Comparison of ENCODE assay signal across 11 cellular contexts in genomic region chr3:104437891-104438290, GRCh38.
A peak's percentile ranks its signal among the peaks of the same experiment; 100 is the strongest.
DNase-seq lines count a peak whose midpoint lies in the region; ATAC-seq and TF ChIP-seq lines count a peak whose summit lies in the region.
"Had no signal": no experiment of that assay in that cellular context is flagged by ENCODE, and none has a peak within 500 bp of the region (broad histone marks: within the 10 kb centered on the region; RNA-seq: fewer than 3 reads in every experiment).

No MANE protein-coding gene starts in this region.

- H2AFZ ChIP-seq in mammary epithelial cell (ENCODE audit: low read depth, low read length): peak overlapping the region; percentile 13
- no peak overlapping the region for H2AFZ ChIP-seq in PC-9

- no peaks in the 10 kb centered on the region for H3K27me3 ChIP-seq in mammary epithelial cell (ENCODE audit: insufficient read depth, low read length)
- H3K27me3 ChIP-seq in PC-9 (ENCODE audit: insufficient read depth, low read depth): no peaks in the 10 kb centered on the region

- H3K9ac ChIP-seq in mammary epithelial cell (ENCODE audit: insufficient read depth, low read length): no peak overlapping the region

- CTCF ChIA-PET in mammary epithelial cell (lab: Charles Lee; ENCODE audit: low non-redundant PET): no interaction called here
- CTCF ChIA-PET in PC-9 (lab: Charles Lee): no interaction called here

- H4K20me1 ChIP-seq in mammary epithelial cell (ENCODE audit: insufficient read depth, low read length) (no peaks in the 10 kb centered on the region), PC-9 (ENCODE audit: insufficient read depth) (no peaks in the 10 kb centered on the region)

- H3K4me3 ChIP-seq in mammary epithelial cell (replicated peaks in 1 of 3; ENCODE audit: insufficient read depth in 1 of 3, low read depth in 2 of 3, low read length in 3 of 3) (no peak overlapping the region), PC-9 (no peak overlapping the region)

- intact Hi-C loops in Right ventricle myocardium superior (cut with DNase I) (no loop called here), cardiac septum (cut with DNase I) (no loop called here), mammary epithelial cell (cut with micrococcal nuclease) (no loop called here), PC-9 (cut with micrococcal nuclease; ENCODE audit: unreplicated experiment) (no loop called here)

- H3K27ac ChIP-seq in mammary epithelial cell (ENCODE audit: insufficient read depth, low read depth, low read length) (peak overlapping the region; percentile 67), PC-9 (no peak overlapping the region)
- H3K27ac ChIP-seq: C4-2B had no signal

- H3K4me1 ChIP-seq in mammary epithelial cell (ENCODE audit: insufficient read depth, low read length) (peaks cover 26% of the 10 kb centered on the region), PC-9 (replicated peaks; ENCODE audit: insufficient read depth) (0 out of 2 replicates have a peak, but pooled peaks cover 14% of the 10 kb centered on the region)

- dilution Hi-C loops in mammary epithelial cell (cut with HindIII; ENCODE audit: low sequenced_read_pairs): no loop called here

- in situ Hi-C loops in mammary epithelial cell (cut with MboI; ENCODE audit: low sequenced_read_pairs in 2 of 2): no loop called here

- peak; percentile 84 for ATAC-seq in Right ventricle myocardium superior (ENCODE audit: poor library complexity)
- ATAC-seq: stimulated activated naive CD8-positive, alpha-beta T cell treated with anti-CD3 and anti-CD28 coated beads, Interleukin-15, Interleukin-2, amounts not matched to agents 100 U/mL and 50 U/mL, for 24 hours had no signal

- H3F3A ChIP-seq in PC-9 (ENCODE audit: insufficient read depth, low read depth): no peaks in the 10 kb centered on the region

- POLR2A ChIA-PET in PC-9 (lab: Charles Lee; ENCODE audit: unreplicated experiment): no interaction called here

- DNase-seq in Right ventricle myocardium superior (no peak), cardiac septum (ENCODE audit: low spot score) (no peak), mammary epithelial cell (peak; percentile 68), inferior parietal cortex (ENCODE audit: extremely low spot score) (peak; percentile 90), PC-9 (no peak), epidermal melanocyte (ENCODE audit: insufficient read length, low spot score) (no peak)
- no peak for DNase-seq in activated naive CD4-positive, alpha-beta T cell treated with Interleukin-2 at 50 U/mL for 16 hours
- DNase-seq in activated CD8-positive, alpha-beta memory T cell treated with anti-CD3 and anti-CD28 coated beads for 24 hours: no peak
- DNase-seq: cortex of kidney; stimulated activated naive CD8-positive, alpha-beta T cell treated with anti-CD3 and anti-CD28 coated beads, Interleukin-15, Interleukin-2, amounts not matched to agents 100 U/mL and 50 U/mL, for 24 hours had no signal

- H3K9me2 ChIP-seq in PC-9 (ENCODE audit: insufficient read depth): no peaks in the 10 kb centered on the region; the same call in 1 of the 2 replicates

- H3K9me3 ChIP-seq in mammary epithelial cell (replicated peaks; ENCODE audit: insufficient read depth, low read length) (no peaks in the 10 kb centered on the region), PC-9 (ENCODE audit: insufficient read depth, low read depth) (no peaks in the 10 kb centered on the region; the same call in 1 of the 2 replicates)

- BruUV-seq in mammary epithelial cell (replicated peaks; lab: Mats Ljungman, UMichigan) (no TSS peak), PC-9 (replicated peaks; lab: Mats Ljungman, UMichigan) (no TSS peak)

- TF ChIP-seq CTCF in mammary epithelial cell (conservative IDR thresholded peaks at IDR 0.05 in 1 of 2, IDR thresholded peaks at IDR 0.05 in 1 of 2; ENCODE audit: extremely low read depth in 1 of 2, insufficient read depth in 1 of 2, low read depth in 1 of 2, low read length in 2 of 2) (no peak), PC-9 (conservative IDR thresholded peaks at IDR 0.05) (no peak)

- H3K4me2 ChIP-seq in mammary epithelial cell (ENCODE audit: insufficient read depth, low read depth, low read length) (peak overlapping the region; percentile 28), PC-9 (no peak overlapping the region)

- WGBS in mammary epithelial cell (ENCODE audit: low coverage, missing lambda C conversion rate): 53% methylated on average over 1 of the region's 1 CpG

- H3K36me3 ChIP-seq in mammary epithelial cell (ENCODE audit: insufficient read depth, low read length) (no peaks in the 10 kb centered on the region), PC-9 (ENCODE audit: low read depth) (no peaks in the 10 kb centered on the region)

- H3K79me2 ChIP-seq in mammary epithelial cell (ENCODE audit: insufficient read depth, low read length) (no peaks in the 10 kb centered on the region), PC-9 (ENCODE audit: low read depth) (no peaks in the 10 kb centered on the region)

Comparison
In these comparisons a context has a peak if more than half of its experiments do, and no peak if none do; other contexts are left out.
1. DNase-seq: peak in mammary epithelial cell (single experiment) and inferior parietal cortex (single experiment); none in Right ventricle myocardium superior (single experiment), cardiac septum (single experiment), PC-9 (0 of 2), activated naive CD4-positive, alpha-beta T cell treated with Interleukin-2 at 50 U/mL for 16 hours (single experiment), epidermal melanocyte (single experiment) and activated CD8-positive, alpha-beta memory T cell treated with anti-CD3 and anti-CD28 coated beads for 24 hours (single experiment).